Comparison of ENCODE assay signal across 1 cellular context in genomic region chr17:17322516-17323510, GRCh38.
TF ChIP-seq lines count a peak whose summit lies in the region.

No MANE protein-coding gene starts in this region.

TF ChIP-seq in HepG2, 621 proteins besides CTCF, POLR2A, EP300 and RAD21:
- TF ChIP-seq ZBTB33 (CRISPR knock-in tag; IDR thresholded peaks at IDR 0.05) = peak; percentile 62
- no peak for TF ChIP-seq ZNF296 (CRISPR knock-in tag; conservative IDR thresholded peaks at IDR 0.05)
